21 cellular contexts compared by ENCODE assay signal in genomic region chr13:93670858-93671257, GRCh38.
"Had no signal": no experiment of that assay in that cellular context is flagged by ENCODE, and none has a peak within 500 bp of the region (broad histone marks: within the 10 kb centered on the region; RNA-seq: fewer than 3 reads in every experiment).

No MANE protein-coding gene starts in this region.

- H3K36me3 ChIP-seq: heart left ventricle, neural progenitor cell, ovary, right atrium auricular region had no signal

- H3K9me3 ChIP-seq: heart left ventricle, ovary, right atrium auricular region had no signal

- H3K4me1 ChIP-seq: heart left ventricle, neural progenitor cell, right atrium auricular region had no signal

- H3K4me1 Mint-ChIP-seq: neural progenitor cell had no signal

- DNase-seq: effector CD4-positive, alpha-beta T cell; endodermal cell; erythroblast; foreskin melanocyte; heart left ventricle; hippocampal formation; left colon; left ventricle myocardium superior; mesenchymal stem cell; midbrain; nucleus accumbens; ovary; small intestine; stimulated activated CD4-positive, alpha-beta T cell treated with anti-CD3 and anti-CD28 coated beads, Interleukin-2, amount 100 ng/mL, for 48 hours; stimulated activated naive CD4-positive, alpha-beta T cell treated with Interleukin-2 at 50 U/mL for 16 hours; trophoblast cell had no signal

- H3K9ac ChIP-seq: neural progenitor cell had no signal

- H3K4me3 ChIP-seq: heart left ventricle, lung, neural progenitor cell, ovary, right atrium auricular region had no signal

- H3K9me3 Mint-ChIP-seq: endodermal cell, neural progenitor cell had no signal

- H3K4me2 ChIP-seq: neural progenitor cell had no signal

- H3K36me3 Mint-ChIP-seq: natural killer cell treated with Interleukin-12 subunit alpha and Interleukin-12 subunit beta and Interleukin-15 and Interleukin-18, amount 100 ng/mL, for 72 hours; neural progenitor cell had no signal

- FAIRE-seq: endothelial cell of umbilical vein, small intestine had no signal

- H3K27me3 ChIP-seq: heart left ventricle, neural progenitor cell, ovary, right atrium auricular region had no signal

- H3K4me3 Mint-ChIP-seq: endodermal cell; natural killer cell treated with Interleukin-12 subunit alpha and Interleukin-12 subunit beta and Interleukin-15 and Interleukin-18, amount 100 ng/mL, for 72 hours; neural progenitor cell had no signal

- H3K27me3 Mint-ChIP-seq: natural killer cell treated with Interleukin-12 subunit alpha and Interleukin-12 subunit beta and Interleukin-15 and Interleukin-18, amount 100 ng/mL, for 72 hours had no signal

- H3K27ac Mint-ChIP-seq: endodermal cell; natural killer cell treated with Interleukin-12 subunit alpha and Interleukin-12 subunit beta and Interleukin-15 and Interleukin-18, amount 100 ng/mL, for 72 hours; neural progenitor cell had no signal

- H3K27ac ChIP-seq: heart left ventricle, neural progenitor cell, ovary, right atrium auricular region had no signal

- ATAC-seq: heart left ventricle; left colon; left ventricle myocardium superior; natural killer cell treated with Interleukin-12 subunit alpha and Interleukin-12 subunit beta and Interleukin-15 and Interleukin-18, amount 100 ng/mL, for 72 hours had no signal

- H2AFZ ChIP-seq: neural progenitor cell had no signal
